Comparison of ENCODE assay signal across 24 cellular contexts in genomic region chr3:115822572-115822971, GRCh38.
DNase-seq lines count a peak whose midpoint lies in the region; ATAC-seq, FAIRE-seq and TF ChIP-seq lines count a peak whose summit lies in the region.
"Had no signal": no experiment of that assay in that cellular context is flagged by ENCODE, and none has a peak within 500 bp of the region (broad histone marks: within the 10 kb centered on the region; RNA-seq: fewer than 3 reads in every experiment).

No MANE protein-coding gene starts in this region.

- CTCF ChIA-PET in A549 (lab: Yijun Ruan, JAX) = interaction anchor here (1.1 to 1.6 kb wide), 3 partner anchors 8 to 38 kb away, joined by 3 to 5 read pairs (median 4); no protein-coding TSS in a partner anchor
- CTCF ChIA-PET in IMR-90 (lab: Yijun Ruan, JAX) = interaction anchor here (1.2 kb wide), 1 partner anchor 15 kb away, joined by 3 read pairs; no protein-coding TSS in a partner anchor
- CTCF ChIA-PET in HepG2 (lab: Yijun Ruan, JAX; ENCODE audit: low intra/inter-chr PET ratio, low total read pairs) = interaction anchor here (1.0 kb wide), 1 partner anchor 39 kb away, joined by 4 read pairs; no protein-coding TSS in a partner anchor

- H3K4me2 ChIP-seq in A549 (peak overlapping the region; percentile 11; the same call in 1 of the 3 replicates), IMR-90 (ENCODE audit: low read depth, low read length) (no peak overlapping the region), astrocyte (ENCODE audit: low read length) (no peak overlapping the region), HepG2 (ENCODE audit: low read depth, low read length) (no peak overlapping the region)
- H3K4me2 ChIP-seq: BLaER1 treated with 17β-estradiol and CSF1 and Interleukin-3, amounts not matched to agents 10 nM and 100 nM had no signal

- BruUV-seq in IMR-90 (replicated peaks; lab: Mats Ljungman, UMichigan) (no TSS peak), HepG2 (replicated peaks; lab: Mats Ljungman, UMichigan) (no TSS peak)

- no peaks in the 10 kb centered on the region for H3K79me1 ChIP-seq in IMR-90 (ENCODE audit: low read depth in 1 of 2, low read length in 2 of 2)

- no peak overlapping the region for H3K4ac ChIP-seq in IMR-90 (ENCODE audit: low read depth, low read length)

- H3K79me2 ChIP-seq in astrocyte (ENCODE audit: insufficient read depth, low read length) = no peaks in the 10 kb centered on the region
- no peaks in the 10 kb centered on the region for H3K79me2 ChIP-seq in HepG2 (ENCODE audit: insufficient read depth, low read length)

- no peaks in the 10 kb centered on the region for H3K27me3 ChIP-seq in IMR-90 (ENCODE audit: control insufficient read depth, insufficient read depth, low read length)
- no peaks in the 10 kb centered on the region for H3K27me3 ChIP-seq in astrocyte (ENCODE audit: insufficient read depth, low read length)
- H3K27me3 ChIP-seq in HepG2 (ENCODE audit: control insufficient read depth in 1 of 2, insufficient read depth in 2 of 2, low read length in 2 of 2) = no peaks in the 10 kb centered on the region
- H3K27me3 ChIP-seq: BE2C; BLaER1 treated with 17β-estradiol and CSF1 and Interleukin-3, amounts not matched to agents 10 nM and 100 nM had no signal

- intact Hi-C loops in IMR-90 (cut with micrococcal nuclease) (loop anchor here (2.0 to 10.0 kb wide), 2 partner anchors 100 to 622 kb away; partner anchors contain the start of gene LSAMP), HepG2 (cut with micrococcal nuclease; ENCODE audit: unreplicated experiment) (loop anchor here (2.0 kb wide), 2 partner anchors 20 to 676 kb away; partner anchors contain the start of gene ZBTB20)

- in situ Hi-C loops in IMR-90 (cut with MboI; ENCODE audit: low sequenced_read_pairs) (loop anchor here (25.0 kb wide), 2 partner anchors 985 to 1460 kb away; no protein-coding TSS in a partner anchor), HepG2 (cut with HindIII; ENCODE audit: extremely low pct_ligation_motif_present, low pct_unique_long_range_greater_than_20kb) (no loop called here)

- DNase-seq in A549 (ENCODE audit: low read depth in 1 of 2, low spot score in 1 of 2) (peak in 1 of 2 experiments; percentile 8), IMR-90 (peak; percentile 17), astrocyte (ENCODE audit: low read depth) (peak; percentile 40), HepG2 (ENCODE audit: low spot score) (peak; percentile 89)
- no peak for DNase-seq in naive thymus-derived CD8-positive, alpha-beta T cell
- DNase-seq: ACHN; AML-193; BE2C; CD4-positive, alpha-beta memory T cell; DMS 273 treated with DMSO at 0.1 percent for 48 hours; DND-41; GM23248; H7; HCEC 1CT had no signal

- no peak for ATAC-seq in A549
- no peak for ATAC-seq in IMR-90 (ENCODE audit: low read depth)
- ATAC-seq in HepG2 = peak; percentile 96
- no peak for ATAC-seq in GM18867 (IDR thresholded peaks at IDR 0.05; ENCODE audit: unreplicated experiment)
- ATAC-seq in HG02798 (IDR thresholded peaks at IDR 0.05; ENCODE audit: poor library complexity, unreplicated experiment) = no peak
- ATAC-seq in naive thymus-derived CD8-positive, alpha-beta T cell = no peak
- ATAC-seq in HG02938 (IDR thresholded peaks at IDR 0.05; ENCODE audit: unreplicated experiment) = no peak

- H4K5ac ChIP-seq in IMR-90 (ENCODE audit: low read depth, low read length) = no peak overlapping the region

- no peak overlapping the region for H2AFZ ChIP-seq in IMR-90 (replicated peaks; ENCODE audit: low read length, poor library complexity)
- H2AFZ ChIP-seq in astrocyte (ENCODE audit: low read depth, low read length) = no peak overlapping the region
- H2AFZ ChIP-seq in HepG2 (ENCODE audit: low read length) = no peak overlapping the region
- H2AFZ ChIP-seq: GM23248 had no signal

- peaks cover 4% of the 10 kb centered on the region for H3K4me1 Mint-ChIP-seq in astrocyte (ENCODE audit: low read depth, unreplicated experiment)
- no peaks in the 10 kb centered on the region for H3K4me1 Mint-ChIP-seq in naive thymus-derived CD8-positive, alpha-beta T cell
- H3K4me1 Mint-ChIP-seq: CD4-positive, alpha-beta memory T cell had no signal

- H2BK15ac ChIP-seq in IMR-90 (ENCODE audit: low read depth, low read length) = no peak overlapping the region

- no peak for TF ChIP-seq RAD21 in A549 (conservative IDR thresholded peaks at IDR 0.05 in 1 of 2, IDR thresholded peaks at IDR 0.05 in 1 of 2)
- no peak for TF ChIP-seq RAD21 in IMR-90 (IDR thresholded peaks at IDR 0.05; ENCODE audit: low read length)
- no peak for TF ChIP-seq RAD21 in HepG2 (CRISPR knock-in tag; IDR thresholded peaks at IDR 0.05)

- dilution Hi-C loops in IMR-90 (cut with HindIII; ENCODE audit: low sequenced_read_pairs, unreplicated experiment) = no loop called here

- TF ChIP-seq EP300 in A549 (IDR thresholded peaks at IDR 0.05) = no peak
- peak in 1 of 2 experiments; percentile 90; a peak in 2 of 4 replicates for TF ChIP-seq EP300 in HepG2 (IDR thresholded peaks at IDR 0.05; ENCODE audit: low read depth in 2 of 2, low read length in 2 of 2)
- TF ChIP-seq EP300 in HepG2 (CRISPR knock-in tag; IDR thresholded peaks at IDR 0.05; ENCODE audit: borderline replicate concordance) = peak; percentile 91

- no peak overlapping the region for H2BK5ac ChIP-seq in IMR-90 (ENCODE audit: low read depth, low read length, poor library complexity, severe bottlenecking)

- H2BK120ac ChIP-seq in IMR-90 (ENCODE audit: low read depth, low read length) = no peak overlapping the region

- H3K56ac ChIP-seq in IMR-90 (ENCODE audit: extremely low read depth, insufficient read depth, low read length) = no peak overlapping the region

- no peak for FAIRE-seq in A549 (lab: Jason Lieb, UNC)
- no peak for FAIRE-seq in astrocyte (lab: Jason Lieb, UNC)
- FAIRE-seq in HepG2 (lab: Jason Lieb, UNC) = peak; percentile 59
- FAIRE-seq: A204.1, GM12892, GM19239, H1 had no signal

- no peak overlapping the region for H4K8ac ChIP-seq in IMR-90 (ENCODE audit: low read depth in 2 of 2, low read length in 2 of 2)

- no peak for TF ChIP-seq POLR2A in A549 (IDR thresholded peaks at IDR 0.05; ENCODE audit: low read length)
- TF ChIP-seq POLR2A in IMR-90 (IDR thresholded peaks at IDR 0.05; ENCODE audit: low read depth, low read length) = no peak
- no peak for TF ChIP-seq POLR2A in HepG2 (IDR thresholded peaks at IDR 0.05; ENCODE audit: insufficient read depth in 1 of 2, low read depth in 2 of 2, low read length in 2 of 2)

- H2AK5ac ChIP-seq in IMR-90 (ENCODE audit: low read depth, low read length) = no peak overlapping the region

- H3K4me1 ChIP-seq in A549 (peaks cover 9% of the 10 kb centered on the region; the same call in 2 of the 3 replicates), IMR-90 (ENCODE audit: control insufficient read depth, insufficient read depth, low read length) (no peaks in the 10 kb centered on the region), astrocyte (ENCODE audit: insufficient read depth, low read length) (peaks cover 8% of the 10 kb centered on the region), HepG2 (ENCODE audit: insufficient read depth, low read length) (peaks cover 52% of the 10 kb centered on the region)
- H3K4me1 ChIP-seq: BE2C; BLaER1 treated with 17β-estradiol and CSF1 and Interleukin-3, amounts not matched to agents 10 nM and 100 nM; Caco-2 had no signal

- no peaks in the 10 kb centered on the region for H3K27me3 Mint-ChIP-seq in astrocyte (ENCODE audit: low read depth, unreplicated experiment)
- H3K27me3 Mint-ChIP-seq in naive thymus-derived CD8-positive, alpha-beta T cell = peaks cover 0 to 15% (median 5%) of the 10 kb centered on the region in 5 donors

- H3K23ac ChIP-seq in IMR-90 (ENCODE audit: low read depth, low read length) = no peak overlapping the region

- H2BK20ac ChIP-seq in IMR-90 (ENCODE audit: low read depth, low read length) = no peak overlapping the region

- H3K36me3 Mint-ChIP-seq in astrocyte (ENCODE audit: low read depth, unreplicated experiment) = no peaks in the 10 kb centered on the region
- no peaks in the 10 kb centered on the region for H3K36me3 Mint-ChIP-seq in naive thymus-derived CD8-positive, alpha-beta T cell
- H3K36me3 Mint-ChIP-seq: CD4-positive, alpha-beta memory T cell had no signal

- H3K4me3 ChIP-seq in A549 (no peak overlapping the region), IMR-90 (ENCODE audit: insufficient read depth, low read depth, low read length) (no peak overlapping the region), astrocyte (ENCODE audit: insufficient read depth, low read depth, low read length) (no peak overlapping the region), HepG2 (replicated peaks in 1 of 3; ENCODE audit: insufficient read depth in 1 of 3, low read depth in 2 of 3, low read length in 3 of 3) (no peak overlapping the region; a peak in 1 of 6 replicates)
- H3K4me3 ChIP-seq: BLaER1 treated with 17β-estradiol and CSF1 and Interleukin-3, amounts not matched to agents 10 nM and 100 nM; GM23248 had no signal

- H4K20me1 ChIP-seq in IMR-90 (ENCODE audit: insufficient read depth, low read length) (no peaks in the 10 kb centered on the region), astrocyte (ENCODE audit: insufficient read depth, low read length) (no peaks in the 10 kb centered on the region), HepG2 (ENCODE audit: insufficient read depth, low read length) (no peaks in the 10 kb centered on the region)
- H4K20me1 ChIP-seq: BLaER1 treated with 17β-estradiol and CSF1 and Interleukin-3, amounts not matched to agents 10 nM and 100 nM had no signal

- no peaks in the 10 kb centered on the region for H3K9me3 ChIP-seq in A549
- no peaks in the 10 kb centered on the region for H3K9me3 ChIP-seq in IMR-90 (ENCODE audit: control insufficient read depth, insufficient read depth, low read length)
- H3K9me3 ChIP-seq in astrocyte (ENCODE audit: insufficient read depth, low read depth, low read length) = no peaks in the 10 kb centered on the region
- H3K9me3 ChIP-seq in HepG2 (ENCODE audit: low read length) = no peaks in the 10 kb centered on the region
- H3K9me3 ChIP-seq: BE2C; BLaER1 treated with 17β-estradiol and CSF1 and Interleukin-3, amounts not matched to agents 10 nM and 100 nM; Caco-2 had no signal

- H3K14ac ChIP-seq in IMR-90 (replicated peaks; ENCODE audit: low read depth, low read length) = no peak overlapping the region

- 63% methylated on average over 3 of the region's 3 CpGs for WGBS in A549 (ENCODE audit: missing lambda C conversion rate)
- WGBS in IMR-90 (ENCODE audit: extremely low coverage in 2 of 2, insufficient read length in 1 of 2), 2 experiments = no CpG with 5 or more reads among the region's 3 CpGs
- 8% methylated on average over 3 of the region's 3 CpGs for WGBS in HepG2 (ENCODE audit: low lambda C conversion rate)

- TF ChIP-seq CTCF in A549 (IDR thresholded peaks at IDR 0.05) (no peak), IMR-90 (conservative IDR thresholded peaks at IDR 0.05; ENCODE audit: low read depth, low read length) (no peak), astrocyte (IDR thresholded peaks at IDR 0.05; ENCODE audit: insufficient read depth, low read depth, low read length) (no peak), HepG2 (CRISPR knock-in tag; IDR thresholded peaks at IDR 0.05) (0 out of 2 replicates have a peak, but pooled peaks have one; percentile 6)

- H3K27ac Mint-ChIP-seq in astrocyte (ENCODE audit: unreplicated experiment) = no peak overlapping the region
- H3K27ac Mint-ChIP-seq in naive thymus-derived CD8-positive, alpha-beta T cell = peak overlapping the region in 1 of 10 donors; percentile 51
- H3K27ac Mint-ChIP-seq: CD4-positive, alpha-beta memory T cell had no signal

- no peak overlapping the region for H2AK9ac ChIP-seq in IMR-90 (replicated peaks; ENCODE audit: low read depth, low read length, poor library complexity)

- POLR2A ChIA-PET in A549 (lab: Yijun Ruan, JAX) = no interaction called here
- POLR2A ChIA-PET in IMR-90 (lab: Charles Lee; ENCODE audit: unreplicated experiment) = interaction anchor here (0.7 kb wide), 1 partner anchor 103 kb away, joined by 25 read pairs; no protein-coding TSS in a partner anchor
- POLR2A ChIA-PET in HepG2 (lab: Yijun Ruan, JAX) = interaction anchor here (0.9 to 1.5 kb wide), 5 partner anchors 21 to 38 kb away, joined by 3 to 10 read pairs (median 4); no protein-coding TSS in a partner anchor
- POLR2A ChIA-PET in naive thymus-derived CD8-positive, alpha-beta T cell (lab: Charles Lee) = no interaction called here

- H4K91ac ChIP-seq in IMR-90 (ENCODE audit: insufficient read depth, low read depth, low read length) = no peak overlapping the region

- H3K9me3 Mint-ChIP-seq in astrocyte (ENCODE audit: unreplicated experiment) = no peaks in the 10 kb centered on the region
- no peaks in the 10 kb centered on the region for H3K9me3 Mint-ChIP-seq in naive thymus-derived CD8-positive, alpha-beta T cell
- H3K9me3 Mint-ChIP-seq: CD4-positive, alpha-beta memory T cell had no signal

- no peak overlapping the region for H3K18ac ChIP-seq in IMR-90 (ENCODE audit: low read depth, low read length)

- no peaks in the 10 kb centered on the region for H3K9me1 ChIP-seq in IMR-90 (ENCODE audit: insufficient read depth, low read length)

- H3K36me3 ChIP-seq in IMR-90 (ENCODE audit: control insufficient read depth, insufficient read depth, low read length) (no peaks in the 10 kb centered on the region), astrocyte (ENCODE audit: insufficient read depth, low read length) (no peaks in the 10 kb centered on the region), HepG2 (replicated peaks in 1 of 2; ENCODE audit: control insufficient read depth in 1 of 2, insufficient read depth in 2 of 2, low read length in 2 of 2) (no peaks in the 10 kb centered on the region)
- H3K36me3 ChIP-seq: BE2C; BLaER1 treated with 17β-estradiol and CSF1 and Interleukin-3, amounts not matched to agents 10 nM and 100 nM had no signal

- no peak overlapping the region for H3K4me3 Mint-ChIP-seq in astrocyte (ENCODE audit: unreplicated experiment)
- H3K4me3 Mint-ChIP-seq in naive thymus-derived CD8-positive, alpha-beta T cell = no peak overlapping the region
- H3K4me3 Mint-ChIP-seq: CD4-positive, alpha-beta memory T cell had no signal

- H3K27ac ChIP-seq in A549 (no peak overlapping the region), IMR-90 (ENCODE audit: insufficient read depth, low read length) (no peak overlapping the region), astrocyte (ENCODE audit: low read depth, low read length) (no peak overlapping the region), HepG2 (ENCODE audit: extremely low read length, insufficient read depth, low read length) (peak overlapping the region; percentile 37)
- H3K27ac ChIP-seq: 22Rv1; BLaER1 treated with 17β-estradiol and CSF1 and Interleukin-3, amounts not matched to agents 10 nM and 100 nM; GM23248 had no signal

- H3K9ac ChIP-seq in IMR-90 (ENCODE audit: low read depth, low read length) (no peak overlapping the region), astrocyte (ENCODE audit: low read length) (no peak overlapping the region), HepG2 (ENCODE audit: insufficient read depth, low read depth, low read length) (no peak overlapping the region)
- H3K9ac ChIP-seq: BLaER1 treated with 17β-estradiol and CSF1 and Interleukin-3, amounts not matched to agents 10 nM and 100 nM; GM23248 had no signal

Comparison
In these comparisons a context has a peak if more than half of its experiments do, and no peak if none do; other contexts are left out.
1. DNase-seq: peak in IMR-90 (single experiment), astrocyte (single experiment) and HepG2 (single experiment); none in naive thymus-derived CD8-positive, alpha-beta T cell (0 of 10).
2. POLR2A ChIA-PET loops: an anchor here in IMR-90 (0.7 kb wide) and HepG2 (0.9 to 1.5 kb wide); none called in A549 and naive thymus-derived CD8-positive, alpha-beta T cell.
3. Of the 38 proteins assayed by ChIP-seq in both HepG2 and A549: peak only in HepG2: CHD4, CTCF, EP300, FOSL2, HDAC2 and NFE2L2; only in A549: JUNB; in both: none; in neither: 30; mixed calls (peak in some experiments, not most) for 1.